14 cellular contexts compared by ENCODE assay signal in the genomic region with DNA sequence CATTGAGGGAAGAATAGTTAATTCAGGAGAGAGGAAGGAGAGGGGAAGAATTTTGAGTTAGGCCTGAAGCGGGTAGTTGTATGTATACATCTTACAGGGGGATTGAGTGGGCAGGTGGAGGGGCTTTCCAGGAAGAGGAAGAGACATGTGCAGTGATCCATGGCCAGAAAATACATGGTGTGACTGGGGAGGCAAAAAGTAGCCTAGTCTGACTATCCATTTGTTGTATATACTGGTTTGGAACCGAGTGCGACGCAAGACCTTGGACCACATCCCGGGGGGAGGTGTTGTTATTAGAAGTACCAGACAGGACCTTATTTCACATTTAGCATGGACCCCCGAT.
"Had no signal": no experiment of that assay in that cellular context is flagged by ENCODE, and none has a peak within 500 bp of the region (broad histone marks: within the 10 kb centered on the region; RNA-seq: fewer than 3 reads in every experiment).

No MANE protein-coding gene starts in this region.

- H3K4me3 ChIP-seq: coronary artery, esophagus muscularis mucosa, sigmoid colon, spleen, tibial artery, uterus had no signal

- H3K9me3 ChIP-seq: esophagus muscularis mucosa, sigmoid colon, spleen, tibial artery, uterus had no signal

- H3K4me1 ChIP-seq: esophagus muscularis mucosa, parathyroid adenoma, sigmoid colon, spleen, tibial artery, uterus had no signal

- H3K27ac Mint-ChIP-seq: activated naive CD4-positive, alpha-beta T cell treated with anti-CD3 and anti-CD28 coated beads, Interleukin-2, amount 50 U/mL, for 24 hours had no signal

- ATAC-seq: left lobe of liver had no signal

- H3K36me3 ChIP-seq: uterus had no signal

- H3K27ac ChIP-seq: coronary artery, esophagus muscularis mucosa, parathyroid adenoma, sigmoid colon, spleen, tibial artery, uterus, VCaP had no signal

- H3K27me3 Mint-ChIP-seq: activated naive CD4-positive, alpha-beta T cell treated with anti-CD3 and anti-CD28 coated beads, Interleukin-2, amount 50 U/mL, for 24 hours; naive B cell had no signal

- DNase-seq: amniotic stem cell, hippocampal formation, naive B cell, sigmoid colon, spleen, tibial artery, uterus had no signal

- FAIRE-seq: keratinocyte had no signal

- H3K27me3 ChIP-seq: esophagus muscularis mucosa, sigmoid colon, spleen, tibial artery, uterus had no signal

- H3K4me3 Mint-ChIP-seq: activated naive CD4-positive, alpha-beta T cell treated with anti-CD3 and anti-CD28 coated beads, Interleukin-2, amount 50 U/mL, for 24 hours had no signal

- H3K9me3 Mint-ChIP-seq: activated naive CD4-positive, alpha-beta T cell treated with anti-CD3 and anti-CD28 coated beads, Interleukin-2, amount 50 U/mL, for 24 hours; naive B cell had no signal
